In the genomic region with DNA sequence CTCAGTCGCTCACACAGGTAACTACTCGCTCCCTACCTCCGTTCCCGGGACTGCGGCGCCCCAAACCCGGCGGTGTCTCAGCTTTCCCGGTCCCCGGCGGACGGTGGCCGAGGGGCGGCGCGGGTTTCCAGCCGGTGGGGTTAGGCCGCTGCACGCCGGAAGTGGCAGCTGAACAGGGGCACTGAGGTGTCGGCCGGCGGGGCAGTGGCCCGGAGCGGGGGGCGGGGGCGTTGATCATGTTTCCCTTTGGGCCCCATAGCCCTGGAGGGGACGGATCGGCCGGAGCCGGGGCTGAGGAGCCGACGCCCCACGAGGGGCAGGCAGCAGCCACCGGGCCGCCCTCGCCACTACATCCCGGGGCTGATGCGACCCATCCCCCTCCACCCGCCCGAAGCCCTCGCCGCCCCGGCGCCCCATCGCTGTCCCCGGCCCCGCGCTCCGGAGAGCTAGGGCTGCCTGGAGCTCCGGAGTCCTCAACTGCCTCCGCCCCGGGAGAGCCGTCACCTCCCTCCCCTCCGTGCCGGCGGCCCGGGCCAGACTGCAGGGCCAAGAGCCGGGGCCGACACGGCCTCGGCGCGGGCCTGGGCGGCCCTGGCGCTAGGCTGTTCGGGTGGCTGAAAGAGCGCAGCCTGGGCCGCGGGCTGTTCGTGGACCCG, we compare ENCODE assay signal across 8 cellular contexts. TPM values are rescaled to one million over a fixed set of nuclear protein-coding genes. Genes with fewer than 3 reads are reported as not detected.
DNase-seq lines count a peak whose midpoint lies in the region; ATAC-seq and TF ChIP-seq lines count a peak whose summit lies in the region.

A gene with protein sequence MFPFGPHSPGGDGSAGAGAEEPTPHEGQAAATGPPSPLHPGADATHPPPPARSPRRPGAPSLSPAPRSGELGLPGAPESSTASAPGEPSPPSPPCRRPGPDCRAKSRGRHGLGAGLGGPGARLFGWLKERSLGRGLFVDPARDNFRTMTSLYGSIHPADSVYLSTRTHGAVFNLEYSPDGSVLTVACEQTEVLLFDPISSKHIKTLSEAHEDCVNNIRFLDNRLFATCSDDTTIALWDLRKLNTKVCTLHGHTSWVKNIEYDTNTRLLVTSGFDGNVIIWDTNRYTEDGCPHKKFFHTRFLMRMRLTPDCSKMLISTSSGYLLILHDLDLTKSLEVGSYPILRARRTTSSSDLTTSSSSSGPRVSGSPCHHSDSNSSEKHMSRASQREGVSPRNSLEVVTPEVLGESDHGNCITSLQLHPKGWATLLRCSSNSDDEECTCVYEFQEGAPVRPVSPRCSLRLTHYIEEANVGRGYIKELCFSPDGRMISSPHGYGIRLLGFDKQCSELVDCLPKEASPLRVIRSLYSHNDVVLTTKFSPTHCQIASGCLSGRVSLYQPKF (plus strand): TSS at position 167 of the 656 bp plus-strand sequence. CDS start 70 bp downstream, at position 237.

- intact Hi-C loops in right cardiac atrium (cut with DNase I) (no loop called here), vagina (cut with DNase I) (no loop called here)

- DNase-seq in NCI-H1048 (lab: John Stamatoyannopoulos, UW): peak; percentile 32
- peak; percentile 78 to 91 (median 84) for DNase-seq in T-helper 2 cell
- DNase-seq in anterior cingulate cortex (lab: John Stamatoyannopoulos, UW): peak in 57 of 58 donors; percentile 22 to 89 (median 78)
- peak; percentile 85 to 94 (median 94) for DNase-seq in right cardiac atrium
- peak in 1 of 2 donors; percentile 89 for DNase-seq in vagina (ENCODE audit: extremely low spot score in 2 of 2)

- no peak for TF ChIP-seq POLR2A in vagina (IDR thresholded peaks at IDR 0.05)

- ATAC-seq in HG02571 (IDR thresholded peaks at IDR 0.05; ENCODE audit: unreplicated experiment) (peak; percentile 66), right cardiac atrium (peak; percentile 95 to 96)

- TF ChIP-seq CTCF in GM12875 (IDR thresholded peaks at IDR 0.05; ENCODE audit: borderline replicate concordance, insufficient read depth, low read depth, low read length) (no peak), vagina (IDR thresholded peaks at IDR 0.05) (no peak)

- no peaks in the 10 kb centered on the region for H3K27me3 ChIP-seq in right cardiac atrium (ENCODE audit: control insufficient read depth, insufficient read depth)
- H3K27me3 ChIP-seq in rectal smooth muscle tissue (ENCODE audit: control insufficient read depth, insufficient read depth, low read length): no peaks in the 10 kb centered on the region
- no peaks in the 10 kb centered on the region for H3K27me3 ChIP-seq in vagina

- peaks cover 9% of the 10 kb centered on the region for H3K4me1 ChIP-seq in right cardiac atrium (ENCODE audit: control insufficient read depth, insufficient read depth, low read length)
- peaks cover 12% of the 10 kb centered on the region for H3K4me1 ChIP-seq in rectal smooth muscle tissue (ENCODE audit: control insufficient read depth, insufficient read depth, low read length)
- peaks cover 42% of the 10 kb centered on the region for H3K4me1 ChIP-seq in vagina

- peak within 1 kb of the TSS; percentile 80 for H3K4me3 ChIP-seq in GM12875 (ENCODE audit: low read depth, low read length)
- H3K4me3 ChIP-seq in right cardiac atrium (ENCODE audit: low read length): peak within 1 kb of the TSS; percentile 63
- H3K4me3 ChIP-seq in rectal smooth muscle tissue (ENCODE audit: low read length): peak within 1 kb of the TSS; percentile 98
- H3K4me3 ChIP-seq in vagina: peak within 1 kb of the TSS; percentile 80 to 81

- H3K36me3 ChIP-seq in rectal smooth muscle tissue (ENCODE audit: control insufficient read depth, insufficient read depth, low read length): no peaks in the 10 kb centered on the region
- no peaks in the 10 kb centered on the region for H3K36me3 ChIP-seq in vagina

- no peaks in the 10 kb centered on the region for H3K9me3 ChIP-seq in right cardiac atrium (ENCODE audit: control insufficient read depth, low read length)
- H3K9me3 ChIP-seq in vagina: no peaks in the 10 kb centered on the region

- peak within 1 kb of the TSS; percentile 69 for H3K9ac ChIP-seq in rectal smooth muscle tissue (ENCODE audit: low read length)

- peak within 1 kb of the TSS; percentile 76 for H3K27ac ChIP-seq in right cardiac atrium (ENCODE audit: low read length)
- H3K27ac ChIP-seq in rectal smooth muscle tissue (ENCODE audit: low read depth, low read length): peak within 1 kb of the TSS; percentile 86
- peak within 1 kb of the TSS; percentile 53 for H3K27ac ChIP-seq in vagina

- WGBS in right cardiac atrium: under 1% methylated on average over 71 of the region's 72 CpGs

RNA-seq across cellular contexts. Expression of the gene that starts here (rescaled TPM):
- 10 to 100 TPM; 15.6 to 18.8 (median 16.6) TPM for total RNA-seq in right cardiac atrium
- 7.7 TPM for polyA plus RNA-seq in right cardiac atrium
- total RNA-seq in vagina: 27.5 TPM
